Comparison of ENCODE assay signal across 1 cellular context in genomic region chr10:21174670-21175495, GRCh38.
A peak's percentile ranks its signal among the peaks of the same experiment; 100 is the strongest.
TF ChIP-seq lines count a peak whose summit lies in the region.

No MANE protein-coding gene starts in this region.

TF ChIP-seq in K562, 482 proteins besides CTCF, POLR2A, EP300 and RAD21 (continued from another document and continues in another):
- TF ChIP-seq ZNF518B (CRISPR knock-in tag; IDR thresholded peaks at IDR 0.05) (no peak), MAFG (tag; conservative IDR thresholded peaks at IDR 0.05) (peak; percentile 95), ZC3H11A (IDR thresholded peaks at IDR 0.05; ENCODE audit: low read depth, low read length) (no peak), ZNF280A (IDR thresholded peaks at IDR 0.05; ENCODE audit: low read depth, partially characterized antibody) (no peak), ZFPM2 (CRISPR knock-in tag; IDR thresholded peaks at IDR 0.05) (no peak), SMARCA4 (IDR thresholded peaks at IDR 0.05) (peak; percentile 64), BCOR (IDR thresholded peaks at IDR 0.05) (peak; percentile 93), ZNF311 (CRISPR knock-in tag; IDR thresholded peaks at IDR 0.05) (no peak), ZNF277 (CRISPR knock-in tag; IDR thresholded peaks at IDR 0.05; ENCODE audit: borderline replicate concordance) (no peak), ZNF316 (IDR thresholded peaks at IDR 0.05) (peak; percentile 98), TBP (optimal IDR thresholded peaks at IDR 0.05; ENCODE audit: low read depth, low read length) (peak; percentile 57), POLR2G (IDR thresholded peaks at IDR 0.05; ENCODE audit: low read depth, low read length) (no peak), JUND (IDR thresholded peaks at IDR 0.05; ENCODE audit: borderline replicate concordance, low read depth, low read length) (peak; percentile 50; the same call in 1 of the 2 replicates), JUND (tag; IDR thresholded peaks at IDR 0.05; ENCODE audit: borderline replicate concordance, low read depth, low read length) (peak; percentile 47; the same call in 1 of the 3 replicates), CBX3 (IDR thresholded peaks at IDR 0.05; ENCODE audit: borderline replicate concordance in 1 of 2, low read length in 2 of 2) (0 out of 3 replicates have a peak, but pooled peaks of 1 of the 2 experiments have one; percentile 36), MGA (IDR thresholded peaks at IDR 0.05) (no peak), FOXP4 (CRISPR knock-in tag; IDR thresholded peaks at IDR 0.05; ENCODE audit: borderline replicate concordance) (no peak), BDP1 (IDR thresholded peaks at IDR 0.05; ENCODE audit: insufficient read depth, insufficient read length) (no peak), FOS (IDR thresholded peaks at IDR 0.05; ENCODE audit: extremely low read depth, insufficient read length) (no peak), PATZ1 (CRISPR knock-in tag; IDR thresholded peaks at IDR 0.05; ENCODE audit: borderline replicate concordance) (no peak), ZNF217 (CRISPR knock-in tag; IDR thresholded peaks at IDR 0.05) (no peak), AFF4 (CRISPR knock-in tag; IDR thresholded peaks at IDR 0.05) (no peak)
